Comparison of ENCODE assay signal across 14 cellular contexts in the genomic region with DNA sequence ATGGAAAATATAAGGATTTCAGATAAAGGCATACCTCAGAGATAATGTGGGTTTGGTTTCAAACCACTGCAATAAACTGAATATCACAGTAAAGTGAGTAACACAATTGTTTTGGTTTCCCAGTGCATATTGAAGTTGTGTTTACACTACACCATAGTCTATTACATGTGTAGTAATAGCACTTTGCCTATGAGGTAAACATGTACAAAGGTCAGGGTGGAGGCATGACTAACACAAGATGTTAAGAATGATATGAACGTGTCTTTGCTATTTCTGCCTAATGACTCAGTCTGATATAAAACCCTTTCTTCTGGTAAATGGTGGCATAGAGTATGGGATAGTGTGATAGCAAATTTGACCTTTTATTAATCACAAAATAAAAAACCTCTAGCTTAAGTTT.
DNase-seq lines count a peak whose midpoint lies in the region; ATAC-seq and TF ChIP-seq lines count a peak whose summit lies in the region.
"Had no signal": no experiment of that assay in that cellular context is flagged by ENCODE, and none has a peak within 500 bp of the region (broad histone marks: within the 10 kb centered on the region; RNA-seq: fewer than 3 reads in every experiment).

No MANE protein-coding gene starts in this region.

- H4K8ac ChIP-seq in trophoblast cell (ENCODE audit: low read depth, low read length) = no peak overlapping the region

- H3K4me2 ChIP-seq in trophoblast cell (ENCODE audit: low read length) = no peak overlapping the region

- no peak overlapping the region for H4K12ac ChIP-seq in trophoblast cell (ENCODE audit: low read depth, low read length)

- ATAC-seq in lower lobe of right lung = no peak
- no peak for ATAC-seq in heart right ventricle
- ATAC-seq in left lung = no peak
- ATAC-seq: K562, right cardiac atrium had no signal

- no peak for TF ChIP-seq CTCF in epithelial cell of proximal tubule (conservative IDR thresholded peaks at IDR 0.05; ENCODE audit: low read depth, low read length)
- no peak for TF ChIP-seq CTCF in lower lobe of right lung (IDR thresholded peaks at IDR 0.05)
- no peak for TF ChIP-seq CTCF in heart right ventricle (IDR thresholded peaks at IDR 0.05)
- no peak for TF ChIP-seq CTCF in left lung (IDR thresholded peaks at IDR 0.05)

- no peak overlapping the region for H3K18ac ChIP-seq in trophoblast cell (ENCODE audit: low read length)

- H2AFZ ChIP-seq in trophoblast cell (ENCODE audit: insufficient read depth, low read length, poor library complexity) = no peak overlapping the region

- no peak overlapping the region for H2BK12ac ChIP-seq in trophoblast cell (ENCODE audit: low read length)

- H3K9ac ChIP-seq in trophoblast cell (ENCODE audit: low read length) = no peak overlapping the region

- H3K36me3 ChIP-seq in trophoblast cell (ENCODE audit: control insufficient read depth in 1 of 2, insufficient read depth in 2 of 2, low read length in 2 of 2) (peaks cover 0 to 2% of the 10 kb centered on the region in 2 experiments), lower lobe of right lung (no peaks in the 10 kb centered on the region), heart right ventricle (no peaks in the 10 kb centered on the region), left lung (no peaks in the 10 kb centered on the region)
- H3K36me3 ChIP-seq: colonic mucosa, tibial artery had no signal

- H3K4ac ChIP-seq in trophoblast cell (ENCODE audit: low read depth, low read length) = no peak overlapping the region

- no peak overlapping the region for H3K14ac ChIP-seq in trophoblast cell (ENCODE audit: low read length)

- H3K4me1 ChIP-seq in trophoblast cell (ENCODE audit: control insufficient read depth in 1 of 2, insufficient read depth in 2 of 2, low read length in 2 of 2) = peaks cover 5 to 7% of the 10 kb centered on the region in 2 experiments
- no peaks in the 10 kb centered on the region for H3K4me1 ChIP-seq in lower lobe of right lung
- no peaks in the 10 kb centered on the region for H3K4me1 ChIP-seq in heart right ventricle
- H3K4me1 ChIP-seq in left lung = no peaks in the 10 kb centered on the region
- H3K4me1 ChIP-seq: colonic mucosa, tibial artery had no signal

- H3K4me3 ChIP-seq in epithelial cell of proximal tubule (ENCODE audit: low read depth, low read length) (no peak overlapping the region), trophoblast cell (ENCODE audit: low read depth, low read length) (no peak overlapping the region), lower lobe of right lung (no peak overlapping the region), heart right ventricle (no peak overlapping the region), left lung (no peak overlapping the region)
- H3K4me3 ChIP-seq: colonic mucosa, K562, tibial artery had no signal

- no peak overlapping the region for H2BK120ac ChIP-seq in trophoblast cell (ENCODE audit: insufficient read depth, low read length, poor library complexity)

- WGBS in trophoblast cell (ENCODE audit: extremely low coverage, insufficient coverage, insufficient read length) = no CpG with 5 or more reads among the region's 1 CpG
- WGBS in heart right ventricle, 2 donors = 28 to 49% methylated on average over 1 of the region's 1 CpG

- intact Hi-C loops in lower lobe of right lung (cut with DNase I) (no loop called here), heart right ventricle (cut with DNase I) (no loop called here), left lung (cut with DNase I) (no loop called here)

- H3K9me3 ChIP-seq in trophoblast cell (ENCODE audit: insufficient read depth, low read depth, low read length) (no peaks in the 10 kb centered on the region), lower lobe of right lung (no peaks in the 10 kb centered on the region), heart right ventricle (peaks cover 0 to 14% (median 0%) of the 10 kb centered on the region in 11 donors), left lung (peaks cover 0 to 8% of the 10 kb centered on the region in 2 donors)
- H3K9me3 ChIP-seq: colonic mucosa, tibial artery had no signal

- H2AK5ac ChIP-seq in trophoblast cell (ENCODE audit: low read length) = no peak overlapping the region

- H3K27me3 ChIP-seq in trophoblast cell (ENCODE audit: insufficient read depth, low read length) (no peaks in the 10 kb centered on the region), lower lobe of right lung (ENCODE audit: low read depth) (no peaks in the 10 kb centered on the region), heart right ventricle (no peaks in the 10 kb centered on the region), left lung (no peaks in the 10 kb centered on the region)
- H3K27me3 ChIP-seq: colonic mucosa, tibial artery had no signal

- H2BK5ac ChIP-seq in trophoblast cell (ENCODE audit: low read depth, low read length, poor library complexity) = no peak overlapping the region

- H3K23ac ChIP-seq in trophoblast cell (ENCODE audit: low read length) = no peak overlapping the region

- H3K79me1 ChIP-seq in trophoblast cell (ENCODE audit: low read length) = peaks cover 2% of the 10 kb centered on the region

- H3K27ac ChIP-seq in trophoblast cell (ENCODE audit: low read depth, low read length) (no peak overlapping the region), lower lobe of right lung (no peak overlapping the region), heart right ventricle (no peak overlapping the region), left lung (no peak overlapping the region)
- H3K27ac ChIP-seq: colonic mucosa, tibial artery had no signal

- no peak overlapping the region for H4K91ac ChIP-seq in trophoblast cell (ENCODE audit: low read depth, low read length)

- peak; percentile 81 for DNase-seq in EL
- peak; percentile 33 for DNase-seq in NCI-H460 (ENCODE audit: extremely low read depth, low read depth)
- DNase-seq in epithelial cell of proximal tubule (ENCODE audit: low read depth) = peak; percentile 45
- peak; percentile 81 to 93 for DNase-seq in trophoblast cell
- no peak for DNase-seq in lower lobe of right lung
- no peak for DNase-seq in NCI-H2171 treated with DMSO at 0.1 percent for 48 hours (lab: John Stamatoyannopoulos, UW)
- DNase-seq in heart right ventricle = no peak
- no peak for DNase-seq in left lung
- DNase-seq: colonic mucosa, DMS153, NCI-H2171, tibial artery had no signal

- no peaks in the 10 kb centered on the region for H3K79me2 ChIP-seq in trophoblast cell (ENCODE audit: control insufficient read depth, insufficient read depth, low read length, poor library complexity)

Comparison
In these comparisons a context has a peak if more than half of its experiments do, and no peak if none do; other contexts are left out.
1. DNase-seq: peak in EL (single experiment), NCI-H460 (single experiment), epithelial cell of proximal tubule (single experiment) and trophoblast cell (2 of 2); none in lower lobe of right lung (single experiment), NCI-H2171 treated with DMSO at 0.1 percent for 48 hours (single experiment), heart right ventricle (0 of 2) and left lung (0 of 2).